8 cellular contexts compared by ENCODE assay signal in the genomic region with DNA sequence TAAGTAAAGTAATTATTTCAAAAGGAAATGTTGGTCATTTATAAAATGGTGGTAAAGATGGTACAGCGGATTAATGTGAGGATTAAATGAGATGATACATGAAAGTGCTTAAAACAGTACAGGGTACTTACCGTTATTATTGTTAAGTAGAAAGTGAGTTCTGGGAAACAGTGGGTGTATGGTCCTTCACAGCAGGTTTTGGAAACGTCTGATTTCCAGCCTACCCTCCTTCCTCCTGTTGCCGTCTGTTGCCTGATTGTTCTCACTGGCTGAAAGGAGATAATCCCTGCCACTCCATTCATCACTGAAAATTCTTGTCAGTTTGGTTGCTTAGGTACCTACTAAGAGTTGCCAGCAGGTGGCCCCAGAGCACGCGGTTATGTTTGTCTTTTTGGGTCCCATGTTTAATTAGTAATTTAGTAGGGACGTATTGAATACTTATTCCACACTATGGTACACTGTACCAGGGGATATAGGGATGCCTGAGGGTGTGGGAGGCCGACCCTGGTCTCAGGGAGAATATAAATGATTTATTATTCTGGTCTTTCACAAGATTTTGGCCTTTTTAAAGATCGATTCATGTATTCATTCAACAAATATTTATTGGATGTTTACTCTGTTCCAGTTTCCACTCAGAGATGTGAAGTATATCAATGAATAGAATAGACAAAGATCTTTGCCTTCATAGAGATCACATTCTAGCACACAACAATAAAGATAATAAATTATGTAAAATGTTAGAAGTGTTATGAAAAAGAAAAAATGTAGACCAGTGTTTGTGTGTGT. TPM values are rescaled to one million over a fixed set of nuclear protein-coding genes. Genes with fewer than 3 reads are reported as not detected.
A peak's percentile ranks its signal among the peaks of the same experiment; 100 is the strongest.
DNase-seq lines count a peak whose midpoint lies in the region; ATAC-seq and TF ChIP-seq lines count a peak whose summit lies in the region.

No MANE protein-coding gene starts in this region.

- no peak overlapping the region for H3K27ac ChIP-seq in lung (ENCODE audit: low read depth in 1 of 2, low read length in 1 of 2)

- in situ Hi-C loops in ACHN (cut with HindIII; ENCODE audit: low pct_ligation_motif_present, low pct_unique_long_range_greater_than_20kb, low sequenced_read_pairs) = no loop called here

- H3K9me3 ChIP-seq in lung (ENCODE audit: control insufficient read depth in 2 of 2, insufficient read depth in 1 of 2, low read length in 1 of 2) = no peaks in the 10 kb centered on the region

- TF ChIP-seq CTCF in lung (IDR thresholded peaks at IDR 0.05; ENCODE audit: control extremely low read depth, extremely low read depth) = peak; percentile 53

- WGBS in lung, 2 donors = 18 to 19% methylated on average over 9 of the region's 9 CpGs

- no peak overlapping the region for H3K4me3 ChIP-seq in lung

- no peaks in the 10 kb centered on the region for H3K36me3 ChIP-seq in lung (ENCODE audit: control insufficient read depth in 2 of 2, insufficient read depth in 2 of 2, low read length in 2 of 2)

- no peaks in the 10 kb centered on the region for H3K27me3 ChIP-seq in lung (ENCODE audit: control insufficient read depth, insufficient read depth)

- DNase-seq in ACHN = peak; percentile 86
- DNase-seq in NCI-H446 treated with DMSO at 0.1 percent for 48 hours (lab: John Stamatoyannopoulos, UW) = peak; percentile 67
- DNase-seq in activated CD4-positive, alpha-beta T cell treated with anti-CD3 and anti-CD28 coated beads for 4 hours = peak; percentile 67 to 69
- DNase-seq in dermis microvascular lymphatic vessel endothelial cell (ENCODE audit: low read depth in 2 of 2) = peak; percentile 55 to 74
- no peak for DNase-seq in lung (ENCODE audit: low spot score)
- DNase-seq in stimulated activated CD4-positive, alpha-beta T cell treated with anti-CD3 and anti-CD28 coated beads, TNF-alpha, amount 100 ng/mL, for 48 hours (ENCODE audit: low read depth in 3 of 3) = peak; percentile 34 to 58 (median 39)

- H3K4me1 ChIP-seq in lung (ENCODE audit: control insufficient read depth in 2 of 2, insufficient read depth in 2 of 2, low read length in 2 of 2) = peaks cover 0 to 11% of the 10 kb centered on the region in 2 donors

- ATAC-seq in GM18511 (IDR thresholded peaks at IDR 0.05; ENCODE audit: unreplicated experiment) (peak; percentile 58), lung (ENCODE audit: insufficient read depth, low FRiP score) (no peak), HG02938 (IDR thresholded peaks at IDR 0.05; ENCODE audit: unreplicated experiment) (no peak)

RNA-seq across cellular contexts. Expression of gene RPTN, which starts 30.8 kb away (rescaled TPM):
- total RNA-seq in dermis microvascular lymphatic vessel endothelial cell (not detected in 2 replicates), lung (not detected)
- polyA plus RNA-seq in lung = not detected

RNA-seq across cellular contexts. Expression of gene HRNR, which starts 34.1 kb away (rescaled TPM):
- total RNA-seq in dermis microvascular lymphatic vessel endothelial cell (not detected in 2 replicates), lung (not detected)
- polyA plus RNA-seq in lung = under 1 TPM in 1 of 2 donors, not detected in 1; 0.02 TPM
